8 cellular contexts compared by ENCODE assay signal in the genomic region with DNA sequence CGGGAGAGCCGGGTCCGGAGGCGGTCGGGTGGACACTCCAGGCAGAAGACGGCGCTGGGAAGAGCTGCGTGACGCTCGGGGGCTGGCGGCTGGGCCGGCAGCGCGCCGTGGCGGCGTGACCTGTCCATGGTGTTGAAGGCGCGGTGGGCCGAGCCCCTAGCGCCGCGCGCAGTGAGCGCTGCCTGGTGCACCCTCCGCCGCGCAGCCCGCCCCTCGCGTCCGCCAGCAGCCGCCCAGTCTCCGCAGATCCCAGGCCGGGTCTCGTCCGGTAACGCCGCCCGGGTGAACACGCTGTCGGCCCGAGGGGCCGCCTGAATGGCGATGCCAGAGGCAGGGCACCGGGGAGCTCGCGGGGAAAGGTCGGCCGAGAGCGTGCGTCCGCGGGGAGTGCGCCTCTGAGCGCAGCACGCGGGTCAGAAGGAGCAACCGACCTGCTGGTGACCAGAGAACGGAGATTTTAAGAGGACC. TPM values are rescaled to one million over a fixed set of nuclear protein-coding genes. Genes with fewer than 3 reads are reported as not detected.
A peak's percentile ranks its signal among the peaks of the same experiment; 100 is the strongest.
DNase-seq lines count a peak whose midpoint lies in the region; ATAC-seq, FAIRE-seq and TF ChIP-seq lines count a peak whose summit lies in the region.

No MANE protein-coding gene starts in this region.

- TF ChIP-seq CTCF in GM10248 (IDR thresholded peaks at IDR 0.05; ENCODE audit: control extremely low read depth, extremely low read depth, low read depth, missing control alignments) (no peak), astrocyte (IDR thresholded peaks at IDR 0.05; ENCODE audit: insufficient read depth, low read depth, low read length) (no peak), sigmoid colon (IDR thresholded peaks at IDR 0.05) (no peak)

- H2AFZ ChIP-seq in astrocyte (ENCODE audit: low read depth, low read length) = peak overlapping the region; percentile 66

- H3K27me3 Mint-ChIP-seq in astrocyte (ENCODE audit: low read depth, unreplicated experiment) = peaks cover 41% of the 10 kb centered on the region

- H3K4me1 ChIP-seq in astrocyte (ENCODE audit: insufficient read depth, low read length) = peaks cover 6% of the 10 kb centered on the region
- peaks cover 2% of the 10 kb centered on the region; the same call in 1 of the 2 replicates for H3K4me1 ChIP-seq in iPS DF 6.9 (ENCODE audit: control insufficient read depth, insufficient read depth, low read length)
- H3K4me1 ChIP-seq in sigmoid colon = peaks cover 0 to 42% (median 38%) of the 10 kb centered on the region in 4 donors

- no peaks in the 10 kb centered on the region for H4K20me1 ChIP-seq in astrocyte (ENCODE audit: insufficient read depth, low read length)

- no peak overlapping the region for H3K27ac Mint-ChIP-seq in astrocyte (ENCODE audit: unreplicated experiment)

- intact Hi-C loops in sigmoid colon (cut with DNase I) = loop anchor here (10.0 kb wide), 1 partner anchor 462 kb away; no protein-coding TSS in a partner anchor

- POLR2A ChIA-PET in GM10248 (lab: Yijun Ruan, JAX) = no interaction called here

- H3K4me3 ChIP-seq in astrocyte (ENCODE audit: insufficient read depth, low read depth, low read length) = peak overlapping the region; percentile 56
- H3K4me3 ChIP-seq in iPS DF 6.9 (ENCODE audit: low read length) = peak overlapping the region; percentile 51
- H3K4me3 ChIP-seq in sigmoid colon = peak overlapping the region; percentile 32 to 69 (median 58)

- peak overlapping the region; percentile 90 for H3K4me2 ChIP-seq in astrocyte (ENCODE audit: low read length)

- no CpG with 5 or more reads among the region's 60 CpGs for WGBS in iPS DF 6.9 (ENCODE audit: insufficient coverage, insufficient read length)
- 1% methylated on average over 60 of the region's 60 CpGs for WGBS in sigmoid colon, 2 donors

- H3K27ac ChIP-seq in astrocyte (ENCODE audit: low read depth, low read length) (no peak overlapping the region), iPS DF 6.9 (ENCODE audit: low read length) (no peak overlapping the region), sigmoid colon (peak overlapping the region in 3 of 4 donors; percentile 58 to 81 (median 80))

- ATAC-seq in GM18907 (IDR thresholded peaks at IDR 0.05; ENCODE audit: unreplicated experiment) (no peak), GM21526 (IDR thresholded peaks at IDR 0.05; ENCODE audit: low FRiP score, unreplicated experiment) (no peak)

- H3K4me3 Mint-ChIP-seq in astrocyte (ENCODE audit: unreplicated experiment) = peak overlapping the region; percentile 78

- peak; percentile 11 for DNase-seq in GM10248 (ENCODE audit: extremely low spot score)
- peak; percentile 64 for DNase-seq in NCI-H146 (lab: John Stamatoyannopoulos, UW)
- peak; percentile 44 for DNase-seq in astrocyte (ENCODE audit: low read depth)
- no peak for DNase-seq in iPS DF 6.9 (ENCODE audit: low read depth, low spot score)
- DNase-seq in sigmoid colon = no peak
- DNase-seq in NCI-H2196 treated with DMSO at 0.1 percent for 48 hours (lab: John Stamatoyannopoulos, UW; ENCODE audit: unreplicated experiment) = no peak

- no peak for TF ChIP-seq EP300 in sigmoid colon (IDR thresholded peaks at IDR 0.05)

- no peak overlapping the region for H3K9ac ChIP-seq in astrocyte (ENCODE audit: low read length)

- peaks cover 37% of the 10 kb centered on the region for H3K27me3 ChIP-seq in astrocyte (ENCODE audit: insufficient read depth, low read length)
- H3K27me3 ChIP-seq in iPS DF 6.9 (ENCODE audit: control insufficient read depth, insufficient read depth, low read length) = peaks cover 7% of the 10 kb centered on the region; the same call in 1 of the 2 replicates
- peaks cover 0 to 24% (median 13%) of the 10 kb centered on the region in 3 donors for H3K27me3 ChIP-seq in sigmoid colon

- H3K36me3 ChIP-seq in astrocyte (ENCODE audit: insufficient read depth, low read length) (no peaks in the 10 kb centered on the region), iPS DF 6.9 (ENCODE audit: control insufficient read depth, insufficient read depth, low read length) (no peaks in the 10 kb centered on the region; the same call in 1 of the 2 replicates), sigmoid colon (no peaks in the 10 kb centered on the region)

- H3K4me1 Mint-ChIP-seq in astrocyte (ENCODE audit: low read depth, unreplicated experiment) = peaks cover 3% of the 10 kb centered on the region

- no peak for FAIRE-seq in astrocyte (lab: Jason Lieb, UNC)

- no peaks in the 10 kb centered on the region for H3K9me3 ChIP-seq in astrocyte (ENCODE audit: insufficient read depth, low read depth, low read length)
- H3K9me3 ChIP-seq in iPS DF 6.9 (ENCODE audit: control insufficient read depth, insufficient read depth, low read length) = no peaks in the 10 kb centered on the region
- H3K9me3 ChIP-seq in sigmoid colon = no peaks in the 10 kb centered on the region

- CTCF ChIA-PET in GM10248 (lab: Yijun Ruan, JAX) = no interaction called here

- no peaks in the 10 kb centered on the region for H3K36me3 Mint-ChIP-seq in astrocyte (ENCODE audit: low read depth, unreplicated experiment)

- no peaks in the 10 kb centered on the region for H3K79me2 ChIP-seq in astrocyte (ENCODE audit: insufficient read depth, low read length)

- no peaks in the 10 kb centered on the region for H3K9me3 Mint-ChIP-seq in astrocyte (ENCODE audit: unreplicated experiment)

- no peak for TF ChIP-seq POLR2A in sigmoid colon (IDR thresholded peaks at IDR 0.05)

RNA-seq across cellular contexts. Expression of gene TMEM178B, which starts 0.7 kb away (rescaled TPM):
- total RNA-seq in astrocyte (2.2 and 3.9 TPM in 2 replicates), sigmoid colon (1 to 10 TPM in 3 of 4 donors, under 1 TPM in 1; 0.16 to 4.7 (median 1.4) TPM)
- under 1 TPM in 1 of 3 donors, not detected in 2; 0.79 TPM for polyA plus RNA-seq in sigmoid colon

RNA-seq across cellular contexts. Expression of gene MRPS33, which starts 58.5 kb away (rescaled TPM):
- total RNA-seq in astrocyte (52.1 and 53.8 TPM in 2 replicates), sigmoid colon (10 to 100 TPM; 14.7 to 32.7 (median 20.9) TPM)
- polyA plus RNA-seq in sigmoid colon = 100 to 1,000 TPM in 2 of 3 donors, 10 to 100 TPM in 1; 88.1 to 150 (median 132) TPM

Comparison
In these comparisons a context has a peak if more than half of its experiments do, and no peak if none do; other contexts are left out.
1. DNase-seq: peak in GM10248 (single experiment), NCI-H146 (single experiment) and astrocyte (single experiment); none in iPS DF 6.9 (single experiment), sigmoid colon (single experiment) and NCI-H2196 treated with DMSO at 0.1 percent for 48 hours (single experiment).
2. H3K27ac ChIP-seq: peak in sigmoid colon (3 of 4); none in astrocyte (single experiment) and iPS DF 6.9 (single experiment).
3. Peak in every context shown above with its lines, with median percentiles within 50 percentile points of each other: H3K4me3 ChIP-seq.